3 cellular contexts compared by ENCODE assay signal in the genomic region with DNA sequence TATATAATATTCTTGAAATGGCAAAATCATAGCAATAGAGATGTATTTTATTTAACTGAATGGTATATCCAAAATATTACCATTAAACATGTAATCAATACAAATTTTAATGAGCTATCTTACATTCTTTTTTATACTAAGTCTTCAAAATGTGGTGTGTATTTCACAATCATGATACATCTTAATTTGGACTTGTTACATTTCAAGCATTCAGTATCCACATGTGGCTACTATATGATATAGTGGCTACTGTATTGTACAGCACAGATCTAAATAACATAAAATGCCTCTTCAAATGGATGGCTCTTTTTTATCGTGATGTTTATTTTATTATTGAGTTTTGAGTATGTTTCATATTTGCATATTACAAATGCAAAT.
TF ChIP-seq lines count a peak whose summit lies in the region.

No MANE protein-coding gene starts in this region.

TF ChIP-seq in HepG2, 621 proteins besides CTCF, POLR2A, EP300 and RAD21:
- TF ChIP-seq, protein P1, sequence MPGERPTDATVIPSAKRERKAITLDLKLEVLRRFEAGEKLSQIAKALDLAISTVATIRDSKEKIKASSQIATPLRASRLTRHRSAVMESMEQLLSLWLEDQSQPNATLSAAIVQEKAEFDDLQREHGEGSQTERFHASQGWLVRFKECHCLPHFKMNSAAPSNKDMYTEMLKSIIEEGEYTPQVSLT (CRISPR knock-in tag; IDR thresholded peaks at IDR 0.05; ENCODE audit: borderline replicate concordance, low read depth): no peak
- TF ChIP-seq, protein P2, sequence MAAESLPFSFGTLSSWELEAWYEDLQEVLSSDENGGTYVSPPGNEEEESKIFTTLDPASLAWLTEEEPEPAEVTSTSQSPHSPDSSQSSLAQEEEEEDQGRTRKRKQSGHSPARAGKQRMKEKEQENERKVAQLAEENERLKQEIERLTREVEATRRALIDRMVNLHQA (CRISPR knock-in tag; IDR thresholded peaks at IDR 0.05): no peak
- 0 out of 2 replicates have a peak, but pooled peaks have one; percentile 14 for TF ChIP-seq CEBPB (IDR thresholded peaks at IDR 0.05; ENCODE audit: borderline replicate concordance, low read depth, low read length)
- TF ChIP-seq POGZ (CRISPR knock-in tag; IDR thresholded peaks at IDR 0.05): no peak
- TF ChIP-seq ZMYM3 (CRISPR knock-in tag; IDR thresholded peaks at IDR 0.05): no peak
- TF ChIP-seq NFYC (CRISPR knock-in tag; IDR thresholded peaks at IDR 0.05): no peak
- TF ChIP-seq, protein P3, sequence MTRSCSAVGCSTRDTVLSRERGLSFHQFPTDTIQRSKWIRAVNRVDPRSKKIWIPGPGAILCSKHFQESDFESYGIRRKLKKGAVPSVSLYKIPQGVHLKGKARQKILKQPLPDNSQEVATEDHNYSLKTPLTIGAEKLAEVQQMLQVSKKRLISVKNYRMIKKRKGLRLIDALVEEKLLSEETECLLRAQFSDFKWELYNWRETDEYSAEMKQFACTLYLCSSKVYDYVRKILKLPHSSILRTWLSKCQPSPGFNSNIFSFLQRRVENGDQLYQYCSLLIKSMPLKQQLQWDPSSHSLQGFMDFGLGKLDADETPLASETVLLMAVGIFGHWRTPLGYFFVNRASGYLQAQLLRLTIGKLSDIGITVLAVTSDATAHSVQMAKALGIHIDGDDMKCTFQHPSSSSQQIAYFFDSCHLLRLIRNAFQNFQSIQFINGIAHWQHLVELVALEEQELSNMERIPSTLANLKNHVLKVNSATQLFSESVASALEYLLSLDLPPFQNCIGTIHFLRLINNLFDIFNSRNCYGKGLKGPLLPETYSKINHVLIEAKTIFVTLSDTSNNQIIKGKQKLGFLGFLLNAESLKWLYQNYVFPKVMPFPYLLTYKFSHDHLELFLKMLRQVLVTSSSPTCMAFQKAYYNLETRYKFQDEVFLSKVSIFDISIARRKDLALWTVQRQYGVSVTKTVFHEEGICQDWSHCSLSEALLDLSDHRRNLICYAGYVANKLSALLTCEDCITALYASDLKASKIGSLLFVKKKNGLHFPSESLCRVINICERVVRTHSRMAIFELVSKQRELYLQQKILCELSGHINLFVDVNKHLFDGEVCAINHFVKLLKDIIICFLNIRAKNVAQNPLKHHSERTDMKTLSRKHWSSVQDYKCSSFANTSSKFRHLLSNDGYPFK (CRISPR knock-in tag; IDR thresholded peaks at IDR 0.05; ENCODE audit: borderline replicate concordance): no peak
- TF ChIP-seq CHD2 (IDR thresholded peaks at IDR 0.05; ENCODE audit: low read depth, low read length): no peak
TF ChIP-seq in HepG2: peak in this region for 1.

TF ChIP-seq in HEK293, 187 proteins besides CTCF, POLR2A, EP300 and RAD21:
- TF ChIP-seq ZNF549 (tag by site-specific recombination; IDR thresholded peaks at IDR 0.05) (no peak), SCRT2 (tag by site-specific recombination; IDR thresholded peaks at IDR 0.05) (0 out of 2 replicates have a peak, but pooled peaks have one; percentile 30), ZNF664 (tag by site-specific recombination; IDR thresholded peaks at IDR 0.05) (0 out of 2 replicates have a peak, but pooled peaks have one; percentile 1)

TF ChIP-seq in K562, 482 proteins besides CTCF, POLR2A, EP300 and RAD21:
- no peak for TF ChIP-seq ZNF143 (CRISPR knock-in tag; IDR thresholded peaks at IDR 0.05)
- no peak for TF ChIP-seq CEBPG (CRISPR knock-in tag; IDR thresholded peaks at IDR 0.05)
- TF ChIP-seq CEBPG (tag; conservative IDR thresholded peaks at IDR 0.05 in 1 of 2, IDR thresholded peaks at IDR 0.05 in 1 of 2): peak in 1 of 2 experiments; percentile 32; a peak in 1 of 4 replicates
- peak; percentile 63 for TF ChIP-seq CEBPB (tag; IDR thresholded peaks at IDR 0.05)
